10 cellular contexts compared by ENCODE assay signal in the genomic region with DNA sequence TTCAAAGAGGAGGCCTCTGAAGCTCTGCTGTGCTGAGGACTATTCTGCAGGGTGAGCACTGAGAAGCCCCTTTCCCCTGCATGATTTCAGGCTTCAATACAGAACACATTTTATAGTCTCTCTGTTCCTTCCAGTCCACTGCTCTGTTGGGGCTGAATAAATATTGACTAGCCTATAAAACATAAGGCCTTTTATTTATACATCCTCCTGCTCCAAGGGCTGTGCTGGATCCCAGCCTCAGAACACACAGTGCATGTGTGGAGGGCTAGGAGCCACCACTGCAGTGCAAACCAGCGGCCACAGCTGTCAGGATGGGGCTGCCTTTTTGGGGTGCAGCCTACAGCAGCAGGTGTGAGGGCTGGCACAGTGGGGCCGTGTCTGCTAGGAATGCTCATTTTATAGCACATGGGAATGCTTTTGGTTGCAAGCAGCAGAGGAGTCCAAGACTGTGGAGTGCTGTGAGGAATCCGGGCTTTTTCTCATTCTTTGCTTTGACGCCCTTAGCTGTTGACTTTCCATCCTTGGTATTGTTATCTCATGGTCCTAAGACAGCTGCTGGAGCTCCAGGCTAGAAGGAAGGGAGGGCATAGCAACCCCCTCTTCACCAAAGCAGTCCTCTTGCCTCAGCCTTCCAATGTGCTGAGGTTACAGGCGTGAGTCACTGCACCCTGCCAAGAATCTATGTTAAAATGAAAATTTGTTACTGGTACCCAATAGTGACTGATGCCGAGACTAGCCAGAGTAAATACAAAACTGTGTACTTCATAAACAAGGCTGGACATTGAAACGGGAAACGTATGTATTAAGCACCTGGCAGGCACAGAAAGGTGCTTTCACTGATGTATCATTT.
DNase-seq lines count a peak whose midpoint lies in the region; ATAC-seq and TF ChIP-seq lines count a peak whose summit lies in the region.
"Had no signal": no experiment of that assay in that cellular context is flagged by ENCODE, and none has a peak within 500 bp of the region (broad histone marks: within the 10 kb centered on the region; RNA-seq: fewer than 3 reads in every experiment).

No MANE protein-coding gene starts in this region.

- no peak overlapping the region for H3K4me3 Mint-ChIP-seq in osteocyte (ENCODE audit: unreplicated experiment)

- H3K4me3 ChIP-seq in adipocyte (ENCODE audit: low read length): no peak overlapping the region

- no peaks in the 10 kb centered on the region for H3K9me3 Mint-ChIP-seq in osteocyte (ENCODE audit: unreplicated experiment)

- no peaks in the 10 kb centered on the region for H3K27me3 ChIP-seq in adipocyte (replicated peaks; ENCODE audit: control insufficient read depth, insufficient read depth, low read length)

- H3K9ac ChIP-seq in adipocyte (ENCODE audit: low read length): no peak overlapping the region

- H3K9me3 ChIP-seq in adipocyte (ENCODE audit: control insufficient read depth, low read length): no peaks in the 10 kb centered on the region

- no peaks in the 10 kb centered on the region for H3K27me3 Mint-ChIP-seq in osteocyte (ENCODE audit: unreplicated experiment)

- peaks cover 1% of the 10 kb centered on the region for H3K36me3 Mint-ChIP-seq in osteocyte (ENCODE audit: unreplicated experiment)

- TF ChIP-seq CTCF in osteocyte (IDR thresholded peaks at IDR 0.05): no peak

- no peaks in the 10 kb centered on the region for H3K36me3 ChIP-seq in adipocyte (ENCODE audit: control insufficient read depth, insufficient read depth, low read length, severe bottlenecking)

- DNase-seq in activated CD8-positive, alpha-beta memory T cell treated with anti-CD3 and anti-CD28 coated beads for 24 hours: peak; percentile 51
- DNase-seq in activated CD8-positive, alpha-beta memory T cell treated with anti-CD3 and anti-CD28 coated beads, Interleukin-2, amount 50 U/mL, for 48 hours: no peak
- DNase-seq in NCI-H146 treated with DMSO at 0.1 percent for 48 hours (lab: John Stamatoyannopoulos, UW; ENCODE audit: unreplicated experiment) (peak; percentile 73), adipocyte (ENCODE audit: low read depth) (peak; percentile 11), osteocyte (ENCODE audit: extremely low spot score, unreplicated experiment) (no peak), left lobe of liver (ENCODE audit: low spot score) (no peak), KG1 (lab: John Stamatoyannopoulos, UW) (no peak)
- DNase-seq: activated T-cell treated with anti-CD3 and anti-CD28 coated beads for 4 hours, NCI-H1105 treated with DMSO at 0.1 percent for 48 hours had no signal

- peaks cover 22% of the 10 kb centered on the region for H3K4me1 Mint-ChIP-seq in osteocyte (ENCODE audit: unreplicated experiment)

- H3K4me1 ChIP-seq in adipocyte (ENCODE audit: control insufficient read depth, insufficient read depth, low read length): no peaks in the 10 kb centered on the region

- H3K27ac Mint-ChIP-seq in osteocyte (ENCODE audit: unreplicated experiment): peak overlapping the region; percentile 54

- ATAC-seq in left lobe of liver: no peak
- ATAC-seq in HG02938 (IDR thresholded peaks at IDR 0.05; ENCODE audit: unreplicated experiment): no peak

Comparison
In these comparisons a context has a peak if more than half of its experiments do, and no peak if none do; other contexts are left out.
1. DNase-seq: peak in activated CD8-positive, alpha-beta memory T cell treated with anti-CD3 and anti-CD28 coated beads for 24 hours (single experiment), NCI-H146 treated with DMSO at 0.1 percent for 48 hours (single experiment) and adipocyte (single experiment); none in activated CD8-positive, alpha-beta memory T cell treated with anti-CD3 and anti-CD28 coated beads, Interleukin-2, amount 50 U/mL, for 48 hours (single experiment), osteocyte (single experiment), left lobe of liver (single experiment) and KG1 (single experiment).